1 cellular context compared by ENCODE assay signal in genomic region chr15:60009124-60009523, GRCh38.
TF ChIP-seq lines count a peak whose summit lies in the region.

No MANE protein-coding gene starts in this region.

TF ChIP-seq in H1, 55 proteins besides CTCF, POLR2A, EP300 and RAD21:
- TF ChIP-seq SP1 (IDR thresholded peaks at IDR 0.05; ENCODE audit: low read depth, low read length) (no peak), MAX (IDR thresholded peaks at IDR 0.05) (no peak), CEBPB (IDR thresholded peaks at IDR 0.05; ENCODE audit: low read depth, low read length) (no peak), ASH2L (IDR thresholded peaks at IDR 0.05; ENCODE audit: low read length) (no peak), CHD7 (IDR thresholded peaks at IDR 0.05; ENCODE audit: insufficient replicate concordance, low read length) (no peak), EZH2 (IDR thresholded peaks at IDR 0.05; ENCODE audit: low read depth, low read length, severe bottlenecking) (no peak), SUZ12 (IDR thresholded peaks at IDR 0.05; ENCODE audit: low read length) (no peak), HDAC2 (IDR thresholded peaks at IDR 0.05; ENCODE audit: borderline replicate concordance in 1 of 2, low read depth in 2 of 2, low read length in 2 of 2) (no peak), HDAC6 (IDR thresholded peaks at IDR 0.05; ENCODE audit: low read depth, low read length) (no peak), CHD2 (IDR thresholded peaks at IDR 0.05; ENCODE audit: low read length) (no peak)
TF ChIP-seq in H1: peak in this region for 0.
